Comparison of ENCODE assay signal across 9 cellular contexts in genomic region chr13:41075034-41075433, GRCh38.
DNase-seq lines count a peak whose midpoint lies in the region; ATAC-seq, FAIRE-seq and TF ChIP-seq lines count a peak whose summit lies in the region.
"Had no signal": no experiment of that assay in that cellular context is flagged by ENCODE, and none has a peak within 500 bp of the region (broad histone marks: within the 10 kb centered on the region; RNA-seq: fewer than 3 reads in every experiment).

No MANE protein-coding gene starts in this region.

- H3K27ac ChIP-seq in tibial artery: no peak overlapping the region
- H3K27ac ChIP-seq: BLaER1 had no signal

- no peak for ATAC-seq in GM18867 (IDR thresholded peaks at IDR 0.05; ENCODE audit: unreplicated experiment)

- H3K27me3 ChIP-seq in tibial artery: no peaks in the 10 kb centered on the region
- H3K27me3 ChIP-seq: BLaER1 had no signal

- peak; percentile 17 for FAIRE-seq in islet of Langerhans (lab: Jason Lieb, UNC)

- no peaks in the 10 kb centered on the region for H3K9me3 ChIP-seq in tibial artery

- H3K4me1 ChIP-seq in tibial artery: no peaks in the 10 kb centered on the region
- H3K4me1 ChIP-seq: BLaER1 had no signal

- peak; percentile 29 to 41 for TF ChIP-seq CTCF in tibial artery (IDR thresholded peaks at IDR 0.05)

- intact Hi-C loops in tibial artery (cut with DNase I; ENCODE audit: low total_unique reads): no loop called here

- peaks cover 71 to 97% (median 87%) of the 10 kb centered on the region in 3 donors for H3K36me3 ChIP-seq in tibial artery

- peak; percentile 41 for DNase-seq in DMS53 (lab: John Stamatoyannopoulos, UW)
- no peak for DNase-seq in DMS53 treated with DMSO at 0.1 percent for 48 hours (lab: John Stamatoyannopoulos, UW; ENCODE audit: unreplicated experiment)
- DNase-seq in LoVo (ENCODE audit: low spot score): peak; percentile 20
- peak; percentile 12 for DNase-seq in amniotic stem cell (lab: John Stamatoyannopoulos, UW)
- no peak for DNase-seq in tibial artery
- no peak for DNase-seq in SHP77 treated with DMSO at 0.1 percent for 48 hours (lab: John Stamatoyannopoulos, UW)

- no peak overlapping the region for H3K4me3 ChIP-seq in tibial artery
- H3K4me3 ChIP-seq: BLaER1 had no signal

Comparison
In these comparisons a context has a peak if more than half of its experiments do, and no peak if none do; other contexts are left out.
1. DNase-seq: peak in DMS53 (single experiment), LoVo (single experiment) and amniotic stem cell (single experiment); none in DMS53 treated with DMSO at 0.1 percent for 48 hours (single experiment), tibial artery (0 of 2) and SHP77 treated with DMSO at 0.1 percent for 48 hours (single experiment).